21 cellular contexts compared by ENCODE assay signal in genomic region chr1:168742386-168742785, GRCh38. TPM values are rescaled to one million over a fixed set of nuclear protein-coding genes. Genes with fewer than 3 reads are reported as not detected.
DNase-seq lines count a peak whose midpoint lies in the region; FAIRE-seq and TF ChIP-seq lines count a peak whose summit lies in the region.
"Had no signal": no experiment of that assay in that cellular context is flagged by ENCODE, and none has a peak within 500 bp of the region (broad histone marks: within the 10 kb centered on the region; RNA-seq: fewer than 3 reads in every experiment).

No MANE protein-coding gene starts in this region.

- no peak overlapping the region for H3K4me3 ChIP-seq in WERI-Rb-1 (ENCODE audit: low read depth, low read length)
- no peak overlapping the region for H3K4me3 ChIP-seq in Karpas-422 (ENCODE audit: low read length)
- no peak overlapping the region for H3K4me3 ChIP-seq in thyroid gland (replicated peaks in 1 of 3)
- H3K4me3 ChIP-seq: GM12878, GM23248 had no signal

- DNase-seq in D341Med (ENCODE audit: low spot score) (peak; percentile 79), D721Med (ENCODE audit: insufficient read length, low spot score) (peak; percentile 51), NCI-H82 (lab: John Stamatoyannopoulos, UW) (peak; percentile 96), WERI-Rb-1 (peak; percentile 41), Karpas-422 (no peak), thyroid gland (no peak), SKM-1 (lab: John Stamatoyannopoulos, UW; ENCODE audit: unreplicated experiment) (no peak)
- DNase-seq: C1 segment of cervical spinal cord; CD4-positive, alpha-beta memory T cell; COR-L47; DMS79; EL; GDM1; GM23248; H7; HCEC 1CT had no signal

- TF ChIP-seq CTCF in D721Med (IDR thresholded peaks at IDR 0.05; ENCODE audit: insufficient read depth, missing control alignments) (no peak), WERI-Rb-1 (IDR thresholded peaks at IDR 0.05; ENCODE audit: low read depth, low read length) (no peak), thyroid gland (IDR thresholded peaks at IDR 0.05) (no peak)

- H3K27ac ChIP-seq in WERI-Rb-1 (no peak overlapping the region), Karpas-422 (ENCODE audit: low read length) (no peak overlapping the region), thyroid gland (no peak overlapping the region)
- H3K27ac ChIP-seq: GM23248 had no signal

- no peaks in the 10 kb centered on the region for H3K36me3 ChIP-seq in WERI-Rb-1
- no peaks in the 10 kb centered on the region for H3K36me3 ChIP-seq in Karpas-422 (ENCODE audit: insufficient read depth, low read length)
- no peaks in the 10 kb centered on the region for H3K36me3 ChIP-seq in thyroid gland

- no peaks in the 10 kb centered on the region for H3K9me2 ChIP-seq in Karpas-422 (replicated peaks; ENCODE audit: insufficient read depth, low read length)

- no peaks in the 10 kb centered on the region for H3K27me3 ChIP-seq in WERI-Rb-1 (ENCODE audit: insufficient read depth, low read depth, severe bottlenecking)
- H3K27me3 ChIP-seq in Karpas-422 (ENCODE audit: low read length) = no peaks in the 10 kb centered on the region
- no peaks in the 10 kb centered on the region for H3K27me3 ChIP-seq in thyroid gland

- H3K4me2 ChIP-seq in Karpas-422 (ENCODE audit: low read depth, low read length, poor library complexity, severe bottlenecking) = no peak overlapping the region

- peak; percentile 100 for FAIRE-seq in D721Med (lab: Jason Lieb, UNC)
- FAIRE-seq: GM12878, GM19239, H1 had no signal

- no peaks in the 10 kb centered on the region for H4K20me1 ChIP-seq in Karpas-422 (ENCODE audit: insufficient read depth, low read depth, low read length)

- H3K79me2 ChIP-seq in Karpas-422 (ENCODE audit: low read length) = no peaks in the 10 kb centered on the region

- no peak for TF ChIP-seq POLR2A in thyroid gland (IDR thresholded peaks at IDR 0.05)

- H3K4me1 ChIP-seq in Karpas-422 (ENCODE audit: low read length) (peaks cover 7% of the 10 kb centered on the region), thyroid gland (peaks cover 8 to 15% of the 10 kb centered on the region in 2 donors)

- no peak overlapping the region for H3K9ac ChIP-seq in Karpas-422 (ENCODE audit: low read length)
- H3K9ac ChIP-seq: GM23248 had no signal

- WGBS in thyroid gland, 2 donors = 84 to 94% methylated on average over 1 of the region's 1 CpG

- H2AFZ ChIP-seq in Karpas-422 (ENCODE audit: low read length) = no peak overlapping the region
- H2AFZ ChIP-seq: GM23248 had no signal

- H3K9me3 ChIP-seq in WERI-Rb-1 (ENCODE audit: severe bottlenecking) = no peaks in the 10 kb centered on the region
- H3K9me3 ChIP-seq in Karpas-422 (ENCODE audit: low read length) = no peaks in the 10 kb centered on the region
- no peaks in the 10 kb centered on the region for H3K9me3 ChIP-seq in thyroid gland

- intact Hi-C loops in thyroid gland (cut with DNase I) = no loop called here

RNA-seq across cellular contexts. Expression of gene DPT, which starts 13.4 kb away (rescaled TPM):
- total RNA-seq in Karpas-422 (2014; rRNA removed; shearing (Covaris generic); ENCODE audit: low replicate concordance) = not detected in 2 replicates
- total RNA-seq in thyroid gland = 100 to 1,000 TPM in 1 of 4 donors, 10 to 100 TPM in 3; 30.9 to 141 (median 56.5) TPM
- total RNA-seq: A172; A673; CD4-positive, alpha-beta memory T cell; H1; H7 had no signal

Comparison
In these comparisons a context has a peak if more than half of its experiments do, and no peak if none do; other contexts are left out.
1. DNase-seq: peak in D341Med (single experiment), D721Med (single experiment), NCI-H82 (single experiment) and WERI-Rb-1 (single experiment); none in Karpas-422 (single experiment), thyroid gland (0 of 2) and SKM-1 (single experiment).
2. RNA of gene DPT, which starts 13.4 kb away (total RNA-seq): 30.9 to 141 TPM in thyroid gland; not detected in Karpas-422; every median in the first group is over 10 times any median in the second.